Comparison of ENCODE assay signal across 20 cellular contexts in genomic region chr21:42493109-42494060, GRCh38. TPM values are rescaled to one million over a fixed set of nuclear protein-coding genes. Genes with fewer than 3 reads are reported as not detected.
A peak's percentile ranks its signal among the peaks of the same experiment; 100 is the strongest.
DNase-seq lines count a peak whose midpoint lies in the region; ATAC-seq, FAIRE-seq and TF ChIP-seq lines count a peak whose summit lies in the region.
"Had no signal": no experiment of that assay in that cellular context is flagged by ENCODE, and none has a peak within 500 bp of the region (broad histone marks: within the 10 kb centered on the region; RNA-seq: fewer than 3 reads in every experiment).

No MANE protein-coding gene starts in this region.

- CTCF ChIA-PET in K562 (lab: Yijun Ruan, JAX; ENCODE audit: low intra/inter-chr PET ratio), result no interaction called here

- TF ChIP-seq CTCF in K562 (IDR thresholded peaks at IDR 0.05 in 2 of 3, conservative IDR thresholded peaks at IDR 0.05 in 1 of 3; ENCODE audit: insufficient read depth in 2 of 3, low read depth in 1 of 3, low read length in 3 of 3), result no peak
- TF ChIP-seq CTCF in MM.1S (IDR thresholded peaks at IDR 0.05; ENCODE audit: low read length), result no peak

- H4K20me1 ChIP-seq in K562 (replicated peaks; ENCODE audit: control insufficient read depth, insufficient read depth, low read length) (no peaks in the 10 kb centered on the region), MM.1S (ENCODE audit: insufficient read depth, low read length) (no peaks in the 10 kb centered on the region)

- H3K4me1 ChIP-seq in K562 (replicated peaks in 1 of 2; ENCODE audit: control insufficient read depth in 2 of 2, insufficient read depth in 2 of 2, low read length in 2 of 2) (peaks cover 15 to 20% of the 10 kb centered on the region in 2 experiments; a peak in 4 of 5 replicates), muscle layer of duodenum (ENCODE audit: control insufficient read depth in 1 of 2, insufficient read depth in 2 of 2, low read length in 2 of 2) (peaks cover 0 to 13% of the 10 kb centered on the region in 2 donors), MM.1S (ENCODE audit: low read length) (peaks cover 14% of the 10 kb centered on the region)

- no peaks in the 10 kb centered on the region for H3K9me2 ChIP-seq in MM.1S (replicated peaks; ENCODE audit: insufficient read depth, low read length)

- H3K27ac ChIP-seq in K562 (ENCODE audit: extremely low read depth, low read depth, low read length), result no peak overlapping the region
- H3K27ac ChIP-seq in muscle layer of duodenum (ENCODE audit: low read length), result peak overlapping the region; percentile 56
- H3K27ac ChIP-seq in MM.1S (ENCODE audit: low read length), result no peak overlapping the region
- H3K27ac ChIP-seq: 22Rv1 had no signal

- H3K4me2 ChIP-seq in K562 (ENCODE audit: insufficient read depth, low read length), result no peak overlapping the region; the same call in 1 of the 2 replicates
- H3K4me2 ChIP-seq in MM.1S (ENCODE audit: low read depth, low read length), result no peak overlapping the region

- H3K27me3 ChIP-seq in K562 (ENCODE audit: control insufficient read depth in 2 of 2, insufficient read depth in 2 of 2, low read length in 2 of 2), result peaks cover 23 to 38% of the 10 kb centered on the region in 2 experiments
- no peaks in the 10 kb centered on the region for H3K27me3 ChIP-seq in muscle layer of duodenum (ENCODE audit: low read depth, low read length)
- H3K27me3 ChIP-seq in MM.1S (replicated peaks; ENCODE audit: insufficient read depth, low read length), result peaks cover 57% of the 10 kb centered on the region

- H3F3A ChIP-seq in MM.1S (ENCODE audit: insufficient read depth, low read length), result peaks cover 6% of the 10 kb centered on the region; the same call in 1 of the 2 replicates

- BruUV-seq in K562 (replicated peaks; lab: Mats Ljungman, UMichigan), result no TSS peak

- no peaks in the 10 kb centered on the region for H3K9me1 ChIP-seq in K562 (ENCODE audit: control insufficient read depth, insufficient read depth, low read length)

- H3K9ac ChIP-seq in K562 (ENCODE audit: insufficient read depth in 1 of 2, low read depth in 2 of 2, low read length in 2 of 2) (no peak overlapping the region), MM.1S (ENCODE audit: low read length) (no peak overlapping the region)

- H2AFZ ChIP-seq in K562 (ENCODE audit: low read depth, low read length) (no peak overlapping the region), MM.1S (ENCODE audit: low read length) (no peak overlapping the region)

- no peak for ATAC-seq in K562

- H3K4me3 ChIP-seq in K562 (no peak overlapping the region), muscle layer of duodenum (ENCODE audit: low read depth in 1 of 2, low read length in 2 of 2) (no peak overlapping the region), MM.1S (ENCODE audit: low read length) (no peak overlapping the region)

- H3K36me3 ChIP-seq in K562 (ENCODE audit: control insufficient read depth, insufficient read depth, low read length) (no peaks in the 10 kb centered on the region), muscle layer of duodenum (ENCODE audit: control insufficient read depth in 1 of 2, insufficient read depth in 2 of 2, low read length in 2 of 2) (no peaks in the 10 kb centered on the region), MM.1S (replicated peaks; ENCODE audit: insufficient read depth, low read length) (no peaks in the 10 kb centered on the region)

- in situ Hi-C loops in K562 (cut with MboI), result no loop called here

- WGBS in K562 (ENCODE audit: insufficient coverage, low coverage, missing lambda C conversion rate), result 12% methylated on average over 13 of the region's 13 CpGs

- POLR2A ChIA-PET in K562 (lab: Yijun Ruan, JAX), result interaction anchor here (1.0 kb wide), 1 partner anchor 11 kb away, joined by 4 read pairs; no protein-coding TSS in a partner anchor

- intact Hi-C loops in K562 (cut with micrococcal nuclease), result no loop called here

- TF ChIP-seq EP300 in K562 (IDR thresholded peaks at IDR 0.05; ENCODE audit: low read length), result no peak

- no peaks in the 10 kb centered on the region for H3K79me2 ChIP-seq in K562 (ENCODE audit: control insufficient read depth, insufficient read depth, low read length)
- no peaks in the 10 kb centered on the region for H3K79me2 ChIP-seq in MM.1S (ENCODE audit: low read length)

- TF ChIP-seq POLR2A in K562 (conservative IDR thresholded peaks at IDR 0.05), result no peak

- TF ChIP-seq RAD21 in K562 (CRISPR knock-in tag; conservative IDR thresholded peaks at IDR 0.05 in 1 of 2, IDR thresholded peaks at IDR 0.05 in 1 of 2), result no peak

- no peaks in the 10 kb centered on the region for H3K9me3 ChIP-seq in K562 (replicated peaks; ENCODE audit: control insufficient read depth, insufficient read depth, low read depth, low read length)
- H3K9me3 ChIP-seq in muscle layer of duodenum (ENCODE audit: control insufficient read depth in 1 of 2, low read length in 2 of 2), result no peaks in the 10 kb centered on the region
- H3K9me3 ChIP-seq in MM.1S (replicated peaks; ENCODE audit: insufficient read depth, low read length), result no peaks in the 10 kb centered on the region

- FAIRE-seq in K562 (lab: Jason Lieb, UNC), result peak; percentile 26
- FAIRE-seq: GM19239, H54 had no signal

- DNase-seq in activated CD8-positive, alpha-beta memory T cell treated with anti-CD3 and anti-CD28 coated beads for 24 hours, result peak; percentile 13
- no peak for DNase-seq in activated CD8-positive, alpha-beta memory T cell treated with anti-CD3 and anti-CD28 coated beads, Interleukin-2, amount 50 U/mL, for 48 hours
- DNase-seq in K562 (ENCODE audit: extremely low read depth in 1 of 4, low spot score in 3 of 4) (no peak), DMS 273 treated with DMSO at 0.1 percent for 48 hours (lab: John Stamatoyannopoulos, UW) (no peak), NCI-H187 (lab: John Stamatoyannopoulos, UW) (no peak), MM.1S (no peak)
- no peak for DNase-seq in effector CD8-positive, alpha-beta T cell (lab: John Stamatoyannopoulos, UW)
- DNase-seq: Calu3; CD4-positive, CD25-positive, alpha-beta regulatory T cell; IMR-90; Kasumi-1; NCI-H1105 treated with DMSO at 0.1 percent for 48 hours; NCI-H1694 treated with DMSO at 0.1 percent for 48 hours; NCI-H2171 treated with DMSO at 0.1 percent for 48 hours; NCI-H446 treated with DMSO at 0.1 percent for 48 hours had no signal

TF ChIP-seq in K562, 482 proteins besides CTCF, POLR2A, EP300 and RAD21 (continues in another document):
- TF ChIP-seq KAT2B (IDR thresholded peaks at IDR 0.05; ENCODE audit: low read depth, low read length), result no peak
- TF ChIP-seq E2F6 (IDR thresholded peaks at IDR 0.05; ENCODE audit: borderline replicate concordance in 1 of 2, extremely low read depth in 1 of 2, insufficient read depth in 1 of 2, insufficient read length in 1 of 2, low read depth in 1 of 2, low read length in 1 of 2, poor library complexity in 1 of 2, severe bottlenecking in 1 of 2), result peak in 1 of 2 experiments; percentile 75
- TF ChIP-seq CCNT2 (IDR thresholded peaks at IDR 0.05; ENCODE audit: borderline replicate concordance, extremely low read depth, insufficient read length, low read depth, low read length), result no peak
- TF ChIP-seq CSDE1 (IDR thresholded peaks at IDR 0.05), result no peak

RNA-seq across cellular contexts. Expression of gene RSPH1, which starts 2.6 kb away (rescaled TPM):
- 0.16 TPM in 1 of 2 replicates, not detected in the other for total RNA-seq in K562 (2011; cell fraction: chromatin; rRNA removed; ENCODE audit: low replicate concordance)
- not detected in 2 replicates for total RNA-seq in K562 (2011; cell fraction: nucleolus; rRNA removed)
- total RNA-seq in K562 (2011; cell fraction: nucleoplasm; rRNA removed), result 0.15 TPM in 1 of 2 replicates, not detected in the other
- total RNA-seq in K562 (2014; rRNA removed) (not detected in 2 replicates), K562 (2014; rRNA removed; fragmentation: Illumina TruSeq; extraction: Trizol) (not detected in 2 replicates), K562 (2015; rRNA removed; fragmentation: Illumina TruSeq; extraction: Trizol) (not detected in 2 replicates), K562 (2021) (not detected in 2 replicates)
- polyA plus RNA-seq in K562 (2011; rRNA removed) (0.17 TPM in 1 of 2 replicates, not detected in the other), K562 (2014; fragmentation: Illumina TruSeq; extraction: Trizol) (not detected in 2 replicates), K562 (2014; fragmentation: Nextera tagmentation; extraction: Ambion mirVana) (not detected), K562 (2014; rRNA removed) (not detected in 2 replicates)
- polyA plus RNA-seq in K562 (2011; cell fraction: cytosol; rRNA removed), result 0.01 TPM in 1 of 2 replicates, not detected in the other
- polyA plus RNA-seq in K562 (2011; cell fraction: nucleus; rRNA removed), result 0.07 TPM in 1 of 2 replicates, not detected in the other
- 0.18 TPM in 1 of 2 replicates, not detected in the other for polyA plus RNA-seq in K562 (2012)
- polyA minus RNA-seq in K562 (2011; rRNA and poly(A)+ RNA removed), result 0.07 TPM in 1 of 2 replicates, not detected in the other
- not detected in 2 replicates for polyA minus RNA-seq in K562 (2011; cell fraction: cytosol; rRNA and poly(A)+ RNA removed)
- not detected in 2 replicates for polyA minus RNA-seq in K562 (2011; cell fraction: nucleus; rRNA and poly(A)+ RNA removed)
- total RNA-seq: IMR-90 had no signal
- polyA plus RNA-seq: AG04450; CD4-positive, CD25-positive, alpha-beta regulatory T cell; IMR-90 had no signal

RNA-seq across cellular contexts. Expression of gene SLC37A1, which starts 20.3 kb away (rescaled TPM):
- total RNA-seq in K562 (2011; cell fraction: chromatin; rRNA removed; ENCODE audit: low replicate concordance), result 4.6 and 9.1 TPM in 2 replicates
- total RNA-seq in K562 (2011; cell fraction: nucleolus; rRNA removed), result 5.5 and 5.9 TPM in 2 replicates
- total RNA-seq in K562 (2011; cell fraction: nucleoplasm; rRNA removed), result 5.6 and 6.5 TPM in 2 replicates
- 0.33 and 1.4 TPM in 2 replicates for total RNA-seq in K562 (2014; rRNA removed)
- 0.10 and 0.15 TPM in 2 replicates for total RNA-seq in K562 (2014; rRNA removed; fragmentation: Illumina TruSeq; extraction: Trizol)
- total RNA-seq in K562 (2015; rRNA removed; fragmentation: Illumina TruSeq; extraction: Trizol), result 0.40 and 0.79 TPM in 2 replicates
- total RNA-seq in K562 (2021), result 0.40 and 0.60 TPM in 2 replicates
- 3.4 and 4.5 TPM in 2 replicates for polyA plus RNA-seq in K562 (2011; rRNA removed)
- 2.8 and 3.2 TPM in 2 replicates for polyA plus RNA-seq in K562 (2011; cell fraction: cytosol; rRNA removed)
- polyA plus RNA-seq in K562 (2011; cell fraction: nucleus; rRNA removed), result 10.8 and 11.2 TPM in 2 replicates
- polyA plus RNA-seq in K562 (2012), result 0.43 and 1.8 TPM in 2 replicates
- polyA plus RNA-seq in K562 (2014; fragmentation: Illumina TruSeq; extraction: Trizol), result 0.45 and 0.65 TPM in 2 replicates
- polyA plus RNA-seq in K562 (2014; fragmentation: Nextera tagmentation; extraction: Ambion mirVana), result under 1 TPM; 0.06 to 0.20 TPM
- 0.09 and 0.24 TPM in 2 replicates for polyA plus RNA-seq in K562 (2014; rRNA removed)
- 3.8 and 6.7 TPM in 2 replicates for polyA minus RNA-seq in K562 (2011; rRNA and poly(A)+ RNA removed)
- polyA minus RNA-seq in K562 (2011; cell fraction: cytosol; rRNA and poly(A)+ RNA removed), result 2.5 and 2.6 TPM in 2 replicates
- 8.3 and 11.8 TPM in 2 replicates for polyA minus RNA-seq in K562 (2011; cell fraction: nucleus; rRNA and poly(A)+ RNA removed)
